Comparison of ENCODE assay signal across 8 cellular contexts in the genomic region with DNA sequence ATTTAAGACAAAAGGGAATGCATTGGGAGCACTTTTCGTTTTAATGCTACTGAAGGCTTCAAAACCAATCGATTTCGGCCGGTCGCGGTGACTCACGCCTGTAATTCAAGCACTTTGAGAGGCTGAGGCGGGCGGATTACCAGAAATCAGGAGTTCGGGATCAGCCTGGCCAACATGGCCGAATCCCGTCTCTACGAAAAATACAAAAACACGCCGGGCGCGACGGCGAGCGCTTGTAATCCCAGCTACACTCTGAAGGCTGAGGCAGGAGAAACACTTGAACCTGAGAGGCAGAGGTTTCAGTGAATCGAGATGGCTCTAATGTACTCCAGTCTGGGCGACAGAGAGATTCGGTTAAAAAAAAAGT. TPM values are rescaled to one million over a fixed set of nuclear protein-coding genes. Genes with fewer than 3 reads are reported as not detected.
DNase-seq lines count a peak whose midpoint lies in the region; ATAC-seq, FAIRE-seq and TF ChIP-seq lines count a peak whose summit lies in the region.

No MANE protein-coding gene starts in this region.

- H3K27me3 Mint-ChIP-seq in CD4-positive, alpha-beta T cell: no peaks in the 10 kb centered on the region
- H3K27me3 Mint-ChIP-seq in activated CD4-positive, alpha-beta memory T cell treated with anti-CD3 and anti-CD28 coated beads for 36 hours: no peaks in the 10 kb centered on the region

- peak overlapping the region; percentile 95 for H3K4me3 Mint-ChIP-seq in CD4-positive, alpha-beta T cell
- H3K4me3 Mint-ChIP-seq in activated CD4-positive, alpha-beta memory T cell treated with anti-CD3 and anti-CD28 coated beads for 36 hours: peak overlapping the region; percentile 93

- peak overlapping the region; percentile 97 for H3K27ac Mint-ChIP-seq in CD4-positive, alpha-beta T cell
- H3K27ac Mint-ChIP-seq in activated CD4-positive, alpha-beta memory T cell treated with anti-CD3 and anti-CD28 coated beads for 36 hours: peak overlapping the region; percentile 100

- in situ Hi-C loops in IMR-90 (cut with MboI; ENCODE audit: low sequenced_read_pairs): no loop called here

- H3K23ac ChIP-seq in IMR-90 (ENCODE audit: low read depth, low read length): peak overlapping the region; percentile 39; the same call in 1 of the 2 replicates

- no TSS peak for BruUV-seq in IMR-90 (replicated peaks; lab: Mats Ljungman, UMichigan)
- BruUV-seq in endothelial cell of umbilical vein (replicated peaks; lab: Mats Ljungman, UMichigan): TSS peak; percentile 78

- peak overlapping the region; percentile 39 for H3K4me3 ChIP-seq in IMR-90 (ENCODE audit: insufficient read depth, low read depth, low read length)
- peak overlapping the region; percentile 2 to 69 (median 53) for H3K4me3 ChIP-seq in endothelial cell of umbilical vein (replicated peaks in 1 of 3; ENCODE audit: insufficient read depth in 1 of 3, low read depth in 1 of 3, low read length in 3 of 3)
- H3K4me3 ChIP-seq in mucosa of stomach (ENCODE audit: low read length): peak overlapping the region; percentile 83
- H3K4me3 ChIP-seq in thoracic aorta: peak overlapping the region; percentile 84

- no peaks in the 10 kb centered on the region for H3K9me3 Mint-ChIP-seq in CD4-positive, alpha-beta T cell
- peaks cover 8% of the 10 kb centered on the region for H3K9me3 Mint-ChIP-seq in activated CD4-positive, alpha-beta memory T cell treated with anti-CD3 and anti-CD28 coated beads for 36 hours

- peak overlapping the region; percentile 78 for H3K14ac ChIP-seq in IMR-90 (replicated peaks; ENCODE audit: low read depth, low read length)

- peaks cover 16% of the 10 kb centered on the region for H3K36me3 Mint-ChIP-seq in CD4-positive, alpha-beta T cell (ENCODE audit: low read depth)
- peaks cover 9% of the 10 kb centered on the region for H3K36me3 Mint-ChIP-seq in activated CD4-positive, alpha-beta memory T cell treated with anti-CD3 and anti-CD28 coated beads for 36 hours

- TF ChIP-seq RAD21 in IMR-90 (IDR thresholded peaks at IDR 0.05; ENCODE audit: low read length): no peak

- POLR2A ChIA-PET in CD4-positive, alpha-beta T cell (lab: Charles Lee): interaction anchor here (0.6 to 5.7 kb wide), 55 partner anchors 11 to 1873 kb away, joined by 3 to 357 read pairs (median 13); partner anchors contain the start of genes HFE and TRIM38
- POLR2A ChIA-PET in IMR-90 (lab: Charles Lee; ENCODE audit: unreplicated experiment) (interaction anchor here (0.6 to 1.9 kb wide), 7 partner anchors 12 to 1817 kb away, joined by 3 to 11 read pairs (median 4); a partner anchor contains a TSS), endothelial cell of umbilical vein (lab: Charles Lee) (interaction anchor here (0.6 to 3.5 kb wide), 18 partner anchors 9 to 1875 kb away, joined by 3 to 84 read pairs (median 6); a partner anchor contains a TSS)
- POLR2A ChIA-PET in activated CD4-positive, alpha-beta memory T cell treated with anti-CD3 and anti-CD28 coated beads for 36 hours (lab: Charles Lee): interaction anchor here (0.7 to 16.3 kb wide), 22 partner anchors 11 to 1853 kb away, joined by 3 to 675 read pairs (median 4); partner anchors contain the start of gene TRIM38

- no peak overlapping the region for H2BK20ac ChIP-seq in IMR-90 (ENCODE audit: low read depth, low read length)

- peak overlapping the region; percentile 92 for H3K56ac ChIP-seq in IMR-90 (ENCODE audit: extremely low read depth, insufficient read depth, low read length)

- peak overlapping the region; percentile 67 for H4K91ac ChIP-seq in IMR-90 (ENCODE audit: insufficient read depth, low read depth, low read length)

- peak in 7 of 10 experiments; percentile 23 to 59 (median 40) for DNase-seq in CD4-positive, alpha-beta T cell
- DNase-seq in IMR-90: peak; percentile 74
- DNase-seq in activated CD4-positive, alpha-beta memory T cell treated with anti-CD3 and anti-CD28 coated beads for 36 hours: peak; percentile 77
- DNase-seq in endothelial cell of umbilical vein (ENCODE audit: low read depth, low spot score): no peak
- DNase-seq in thoracic aorta (ENCODE audit: low spot score): no peak
- no peak for DNase-seq in AG08396 (ENCODE audit: low spot score)

- H4K20me1 ChIP-seq in IMR-90 (ENCODE audit: insufficient read depth, low read length): no peaks in the 10 kb centered on the region
- H4K20me1 ChIP-seq in endothelial cell of umbilical vein (replicated peaks; ENCODE audit: control insufficient read depth, extremely low read depth, insufficient read depth, low read length): no peaks in the 10 kb centered on the region

- H3K36me3 ChIP-seq in IMR-90 (ENCODE audit: control insufficient read depth, insufficient read depth, low read length) (no peaks in the 10 kb centered on the region), endothelial cell of umbilical vein (ENCODE audit: control insufficient read depth in 2 of 2, extremely low read depth in 1 of 2, insufficient read depth in 2 of 2, low read length in 2 of 2) (no peaks in the 10 kb centered on the region), mucosa of stomach (ENCODE audit: control insufficient read depth, insufficient read depth, low read length) (no peaks in the 10 kb centered on the region), thoracic aorta (no peaks in the 10 kb centered on the region)

- H3K4ac ChIP-seq in IMR-90 (ENCODE audit: low read depth, low read length): peak overlapping the region; percentile 78

- peak overlapping the region; percentile 83 for H2AFZ ChIP-seq in IMR-90 (replicated peaks; ENCODE audit: low read length, poor library complexity)
- no peak overlapping the region for H2AFZ ChIP-seq in endothelial cell of umbilical vein (ENCODE audit: low read depth, low read length)

- TF ChIP-seq POLR2A in IMR-90 (IDR thresholded peaks at IDR 0.05; ENCODE audit: low read depth, low read length) (0 out of 2 replicates have a peak, but pooled peaks have one; percentile 12), endothelial cell of umbilical vein (IDR thresholded peaks at IDR 0.05; ENCODE audit: low read depth, low read length) (no peak)

- peaks cover 46% of the 10 kb centered on the region for H3K4me1 Mint-ChIP-seq in CD4-positive, alpha-beta T cell (ENCODE audit: low read depth)
- peaks cover 47% of the 10 kb centered on the region for H3K4me1 Mint-ChIP-seq in activated CD4-positive, alpha-beta memory T cell treated with anti-CD3 and anti-CD28 coated beads for 36 hours (ENCODE audit: low read depth)

- ATAC-seq in CD4-positive, alpha-beta T cell (ENCODE audit: poor library complexity): peak; percentile 13
- ATAC-seq in GM21367 (IDR thresholded peaks at IDR 0.05; ENCODE audit: unreplicated experiment) (peak; percentile 10), IMR-90 (ENCODE audit: low read depth) (peak; percentile 15), thoracic aorta (ENCODE audit: insufficient number of reproducible peaks, low FRiP score, low read depth) (no peak)

- H3K79me1 ChIP-seq in IMR-90 (ENCODE audit: low read depth in 1 of 2, low read length in 2 of 2): peaks cover 4 to 10% of the 10 kb centered on the region in 2 experiments; a peak in 2 of 4 replicates

- H3K27me3 ChIP-seq in CD4-positive, alpha-beta T cell (ENCODE audit: control insufficient read depth, insufficient read depth, low read length): no peaks in the 10 kb centered on the region
- H3K27me3 ChIP-seq in IMR-90 (ENCODE audit: control insufficient read depth, insufficient read depth, low read length) (no peaks in the 10 kb centered on the region), endothelial cell of umbilical vein (ENCODE audit: control insufficient read depth in 2 of 2, insufficient read depth in 2 of 2, low read length in 2 of 2) (no peaks in the 10 kb centered on the region), mucosa of stomach (ENCODE audit: control insufficient read depth, insufficient read depth, low read length) (no peaks in the 10 kb centered on the region), thoracic aorta (replicated peaks; ENCODE audit: insufficient read depth) (no peaks in the 10 kb centered on the region)

- peak overlapping the region; percentile 96 for H3K27ac ChIP-seq in CD4-positive, alpha-beta T cell (ENCODE audit: low read depth, low read length)
- H3K27ac ChIP-seq in IMR-90 (ENCODE audit: insufficient read depth, low read length): peak overlapping the region; percentile 79
- H3K27ac ChIP-seq in endothelial cell of umbilical vein (ENCODE audit: insufficient read depth, low read depth, low read length): peak overlapping the region; percentile 84
- peak overlapping the region; percentile 96 to 98 for H3K27ac ChIP-seq in thoracic aorta

- 2% methylated on average over 7 of the region's 23 CpGs; no CpG with 5 or more reads in 1 of the 2 experiments for WGBS in IMR-90 (ENCODE audit: extremely low coverage in 2 of 2, insufficient read length in 1 of 2), 2 experiments

- H3K18ac ChIP-seq in IMR-90 (ENCODE audit: low read depth, low read length): peak overlapping the region; percentile 83

- peak overlapping the region; percentile 38; the same call in 1 of the 2 replicates for H2AK5ac ChIP-seq in IMR-90 (ENCODE audit: low read depth, low read length)

- no peak for FAIRE-seq in endothelial cell of umbilical vein (lab: Jason Lieb, UNC)

- peak overlapping the region; percentile 90 for H2BK5ac ChIP-seq in IMR-90 (ENCODE audit: low read depth, low read length, poor library complexity, severe bottlenecking)

- peak overlapping the region; percentile 12 to 64; a peak in 3 of 4 replicates for H4K8ac ChIP-seq in IMR-90 (ENCODE audit: low read depth in 2 of 2, low read length in 2 of 2)

- H3K9me3 ChIP-seq in CD4-positive, alpha-beta T cell (ENCODE audit: control insufficient read depth, low read length): no peaks in the 10 kb centered on the region
- H3K9me3 ChIP-seq in IMR-90 (ENCODE audit: control insufficient read depth, insufficient read depth, low read length): no peaks in the 10 kb centered on the region
- H3K9me3 ChIP-seq in endothelial cell of umbilical vein (replicated peaks; ENCODE audit: control insufficient read depth, insufficient read depth, low read length): no peaks in the 10 kb centered on the region
- H3K9me3 ChIP-seq in mucosa of stomach (ENCODE audit: control insufficient read depth, low read length): no peaks in the 10 kb centered on the region
- H3K9me3 ChIP-seq in thoracic aorta: no peaks in the 10 kb centered on the region

- H3K9ac ChIP-seq in IMR-90 (ENCODE audit: low read depth, low read length): peak overlapping the region; percentile 68
- peak overlapping the region; percentile 78 for H3K9ac ChIP-seq in endothelial cell of umbilical vein (replicated peaks; ENCODE audit: extremely low read depth, insufficient read depth, low read length)
- peak overlapping the region; percentile 83 for H3K9ac ChIP-seq in mucosa of stomach (ENCODE audit: low read length)

- H3K79me2 ChIP-seq in endothelial cell of umbilical vein (ENCODE audit: control insufficient read depth, insufficient read depth, low read length): no peaks in the 10 kb centered on the region

- peak overlapping the region; percentile 34 for H4K5ac ChIP-seq in IMR-90 (ENCODE audit: low read depth, low read length)

- H3K4me2 ChIP-seq in IMR-90 (ENCODE audit: low read depth, low read length): peak overlapping the region; percentile 94
- peak overlapping the region; percentile 50 for H3K4me2 ChIP-seq in endothelial cell of umbilical vein (ENCODE audit: insufficient read depth, low read length)

- H3K4me1 ChIP-seq in IMR-90 (ENCODE audit: control insufficient read depth, insufficient read depth, low read length) (peaks cover 16% of the 10 kb centered on the region), endothelial cell of umbilical vein (ENCODE audit: control insufficient read depth, extremely low read depth, insufficient read depth, low read length) (peaks cover 30% of the 10 kb centered on the region), mucosa of stomach (ENCODE audit: control insufficient read depth, insufficient read depth, low read length) (peaks cover 13% of the 10 kb centered on the region), thoracic aorta (ENCODE audit: control insufficient read depth in 1 of 2, low read depth in 2 of 2) (peaks cover 14 to 28% of the 10 kb centered on the region in 2 donors)

- H3K9me1 ChIP-seq in IMR-90 (ENCODE audit: insufficient read depth, low read length) (no peaks in the 10 kb centered on the region), endothelial cell of umbilical vein (replicated peaks; ENCODE audit: control insufficient read depth, extremely low read depth, insufficient read depth, low read length) (no peaks in the 10 kb centered on the region)

- H2BK15ac ChIP-seq in IMR-90 (ENCODE audit: low read depth, low read length): peak overlapping the region; percentile 35; the same call in 1 of the 3 replicates

- peak overlapping the region; percentile 45; the same call in 1 of the 2 replicates for H2BK120ac ChIP-seq in IMR-90 (ENCODE audit: low read depth, low read length)

- intact Hi-C loops in CD4-positive, alpha-beta T cell (cut with DNase I, micrococcal nuclease): loop anchor here (1.0 to 10.0 kb wide), 6 partner anchors 29 to 1874 kb away; partner anchors contain the start of genes ZNF184 (in 2 of the 2) and TRIM38 (in 1 of the 2)
- intact Hi-C loops in IMR-90 (cut with micrococcal nuclease) (loop anchor here (5.0 to 10.0 kb wide), 2 partner anchors 1126 to 1814 kb away; a partner anchor contains a TSS), endothelial cell of umbilical vein (cut with micrococcal nuclease) (loop anchor here (1.0 to 10.0 kb wide), 4 partner anchors 22 to 1846 kb away; a partner anchor contains a TSS)
- intact Hi-C loops in activated CD4-positive, alpha-beta memory T cell treated with anti-CD3 and anti-CD28 coated beads for 36 hours (cut with micrococcal nuclease): loop anchor here (1.0 to 10.0 kb wide), 9 partner anchors 12 to 1814 kb away; partner anchors contain the start of gene RIPOR2

- TF ChIP-seq CTCF in CD4-positive, alpha-beta T cell (IDR thresholded peaks at IDR 0.05): no peak
- TF ChIP-seq CTCF in IMR-90 (conservative IDR thresholded peaks at IDR 0.05; ENCODE audit: low read depth, low read length): no peak
- no peak for TF ChIP-seq CTCF in endothelial cell of umbilical vein (IDR thresholded peaks at IDR 0.05; ENCODE audit: extremely low read depth in 1 of 2, insufficient read depth in 1 of 2, low read depth in 1 of 2, low read length in 2 of 2)
- TF ChIP-seq CTCF in thoracic aorta (IDR thresholded peaks at IDR 0.05): no peak

- H2AK9ac ChIP-seq in IMR-90 (replicated peaks; ENCODE audit: low read depth, low read length, poor library complexity): peak overlapping the region; percentile 18

- dilution Hi-C loops in IMR-90 (cut with HindIII; ENCODE audit: low sequenced_read_pairs, unreplicated experiment): no loop called here
- dilution Hi-C loops in endothelial cell of umbilical vein (cut with MboI; ENCODE audit: extremely low pct_ligation_motif_present, low sequenced_read_pairs): no loop called here

- CTCF ChIA-PET in CD4-positive, alpha-beta T cell (lab: Charles Lee): interaction anchor here (2.5 to 8.9 kb wide), 3 partner anchors 10 to 29 kb away, joined by 13 to 62 read pairs (median 17); a partner anchor contains a TSS
- CTCF ChIA-PET in IMR-90 (lab: Yijun Ruan, JAX): interaction anchor here (1.1 to 1.6 kb wide), 3 partner anchors 11 to 29 kb away, joined by 3 to 8 read pairs (median 4); a partner anchor contains a TSS
- CTCF ChIA-PET in activated CD4-positive, alpha-beta memory T cell treated with anti-CD3 and anti-CD28 coated beads for 36 hours (lab: Charles Lee): interaction anchor here (0.8 to 9.8 kb wide), 5 partner anchors 8 to 230 kb away, joined by 3 to 87 read pairs (median 9); a partner anchor contains a TSS
- CTCF ChIA-PET in endothelial cell of umbilical vein (lab: Charles Lee): interaction anchor here (0.8 to 4.1 kb wide), 8 partner anchors 10 to 575 kb away, joined by 3 to 25 read pairs (median 5); a partner anchor contains a TSS

RNA-seq across cellular contexts. Expression of gene TRIM38, which starts 58.4 kb away (rescaled TPM):
- total RNA-seq in CD4-positive, alpha-beta T cell: 10 to 100 TPM; 17.0 to 17.5 TPM
- total RNA-seq in IMR-90 (2012; rRNA removed) (6.3 and 6.7 TPM in 2 replicates), endothelial cell of umbilical vein (13.2 and 13.7 TPM in 2 replicates), thoracic aorta (10 to 100 TPM; 19.5 to 25.1 TPM)
- polyA plus RNA-seq in IMR-90 (2012; rRNA removed) (3.3 and 4.1 TPM in 2 replicates), endothelial cell of umbilical vein (4.6 and 5.1 TPM in 2 replicates)
- polyA plus RNA-seq in IMR-90 (2012; cell fraction: cytosol; rRNA removed): 0.90 and 1.1 TPM in 2 replicates
- 2.4 and 14.2 TPM in 2 replicates for polyA plus RNA-seq in IMR-90 (2012; cell fraction: nucleus; rRNA removed; ENCODE audit: low replicate concordance)
- 10 to 100 TPM; 29.5 to 30.8 TPM for total RNA-seq in activated CD4-positive, alpha-beta memory T cell treated with anti-CD3 and anti-CD28 coated beads for 36 hours
- polyA plus RNA-seq in endothelial cell of umbilical vein (2011; cell fraction: cytosol; rRNA removed): 4.9 and 5.2 TPM in 2 replicates
- 19.5 and 22.4 TPM in 2 replicates for polyA plus RNA-seq in endothelial cell of umbilical vein (2011; cell fraction: nucleus; rRNA removed)
- 5.8 and 8.5 TPM in 2 replicates for polyA plus RNA-seq in endothelial cell of umbilical vein (2012)
- 10.4 and 11.6 TPM in 2 replicates for polyA minus RNA-seq in endothelial cell of umbilical vein
- 3.1 TPM for polyA minus RNA-seq in endothelial cell of umbilical vein (2011; cell fraction: cytosol; rRNA and poly(A)+ RNA removed)
- polyA minus RNA-seq in endothelial cell of umbilical vein (2011; cell fraction: nucleus; rRNA and poly(A)+ RNA removed): 12.1 and 15.8 TPM in 2 replicates

Comparison
In these comparisons a context has a peak if more than half of its experiments do, and no peak if none do; other contexts are left out.
1. DNase-seq: peak in CD4-positive, alpha-beta T cell (7 of 10), IMR-90 (single experiment) and activated CD4-positive, alpha-beta memory T cell treated with anti-CD3 and anti-CD28 coated beads for 36 hours (single experiment); none in endothelial cell of umbilical vein (single experiment), thoracic aorta (single experiment) and AG08396 (single experiment).
2. Peak in every context shown above with its lines, with median percentiles within 50 percentile points of each other: H3K27ac ChIP-seq, H3K4me3 ChIP-seq and H3K9ac ChIP-seq.